8 cellular contexts compared by ENCODE assay signal in genomic region chr1:16636551-16637195, GRCh38. TPM values are rescaled to one million over a fixed set of nuclear protein-coding genes. Genes with fewer than 3 reads are reported as not detected.
DNase-seq lines count a peak whose midpoint lies in the region; ATAC-seq and TF ChIP-seq lines count a peak whose summit lies in the region.
"Not testable (repeated sequence)": the region's sequence is repeated elsewhere in the genome, so short reads cannot be mapped to it uniquely, and the experiment has no call there.
"Had no signal": no experiment of that assay in that cellular context is flagged by ENCODE, and none has a peak within 500 bp of the region (broad histone marks: within the 10 kb centered on the region; RNA-seq: fewer than 3 reads in every experiment).

No MANE protein-coding gene starts in this region.

- H4K8ac ChIP-seq in trophoblast cell (ENCODE audit: low read depth, low read length) = not testable (repeated sequence)

- H3K9me3 Mint-ChIP-seq in WTC11 = not testable (repeated sequence)

- H3K4me2 ChIP-seq in trophoblast cell (ENCODE audit: low read length) = not testable (repeated sequence)

- not testable (repeated sequence) for H2BK120ac ChIP-seq in trophoblast cell (ENCODE audit: insufficient read depth, low read length, poor library complexity)

- peak; percentile 9 for DNase-seq in WTC11 (ENCODE audit: low spot score)
- peak; percentile 63 for DNase-seq in activated effector memory CD4-positive, alpha-beta T cell treated with anti-CD3 and anti-CD28 coated beads, Interleukin-2, amount 50 U/mL, for 16 hours
- peak; percentile 23 to 51 for DNase-seq in breast epithelium (ENCODE audit: low spot score in 2 of 2)
- peak; percentile 75 for DNase-seq in cardiac septum (ENCODE audit: low spot score)
- DNase-seq in lower leg skin (ENCODE audit: low spot score in 2 of 2) = peak; percentile 13 to 91
- not testable (repeated sequence) for DNase-seq in trophoblast cell
- DNase-seq in suprapubic skin (ENCODE audit: low spot score in 2 of 2) = peak; percentile 69 to 79

- H2AFZ ChIP-seq in trophoblast cell (ENCODE audit: insufficient read depth, low read length, poor library complexity) = not testable (repeated sequence)

- not testable (repeated sequence) for H3K27ac ChIP-seq in breast epithelium; trophoblast cell (ENCODE audit: low read depth, low read length); suprapubic skin

- H3K27me3 ChIP-seq in breast epithelium; trophoblast cell (ENCODE audit: insufficient read depth, low read length); suprapubic skin: not testable (repeated sequence)

- H3K9ac ChIP-seq in trophoblast cell (ENCODE audit: low read length) = not testable (repeated sequence)

- H3K4me1 Mint-ChIP-seq in WTC11 = not testable (repeated sequence)

- not testable (repeated sequence) for H4K91ac ChIP-seq in trophoblast cell (ENCODE audit: low read depth, low read length)

- not testable (repeated sequence) for H3K23ac ChIP-seq in trophoblast cell (ENCODE audit: low read length)

- intact Hi-C loops in breast epithelium (cut with DNase I; ENCODE audit: low total_unique reads); cardiac septum (cut with DNase I); lower leg skin (cut with DNase I; ENCODE audit: low total_unique reads): not testable (repeated sequence)

- POLR2A ChIA-PET in WTC11 (lab: Charles Lee) = not testable (repeated sequence)

- H4K12ac ChIP-seq in trophoblast cell (ENCODE audit: low read depth, low read length) = not testable (repeated sequence)

- H3K36me3 ChIP-seq in breast epithelium = not testable (repeated sequence)
- H3K36me3 ChIP-seq in trophoblast cell (ENCODE audit: control insufficient read depth in 1 of 2, insufficient read depth in 2 of 2, low read length in 2 of 2) (peaks cover 15 to 20% of the 10 kb centered on the region in 2 experiments), suprapubic skin (peaks cover 25% of the 10 kb centered on the region)

- not testable (repeated sequence) for H3K4ac ChIP-seq in trophoblast cell (ENCODE audit: low read depth, low read length)

- not testable (repeated sequence) for H3K4me1 ChIP-seq in breast epithelium; trophoblast cell (ENCODE audit: control insufficient read depth in 1 of 2, insufficient read depth in 2 of 2, low read length in 2 of 2); suprapubic skin

- not testable (repeated sequence) for H2BK5ac ChIP-seq in trophoblast cell (ENCODE audit: low read depth, low read length, poor library complexity)

- not testable (repeated sequence) for H2AK5ac ChIP-seq in trophoblast cell (ENCODE audit: low read length)

- not testable (repeated sequence) for ATAC-seq in WTC11

- H3K79me1 ChIP-seq in trophoblast cell (ENCODE audit: low read length) = not testable (repeated sequence)

- TF ChIP-seq EP300 in suprapubic skin (IDR thresholded peaks at IDR 0.05) = not testable (repeated sequence)

- H3K79me2 ChIP-seq in trophoblast cell (ENCODE audit: control insufficient read depth, insufficient read depth, low read length, poor library complexity) = not testable (repeated sequence)

- H2BK12ac ChIP-seq in trophoblast cell (ENCODE audit: low read length) = not testable (repeated sequence)

- H3K27me3 Mint-ChIP-seq in WTC11 (ENCODE audit: low read depth) = not testable (repeated sequence)

- not testable (repeated sequence) for H3K4me3 ChIP-seq in breast epithelium; lower leg skin (ENCODE audit: low read depth, poor library complexity, severe bottlenecking); trophoblast cell (ENCODE audit: low read depth, low read length); suprapubic skin

- peaks cover 12% of the 10 kb centered on the region for H3K36me3 Mint-ChIP-seq in WTC11

- CTCF ChIA-PET in WTC11 (lab: Charles Lee) = interaction anchor here (2.2 kb wide), 1 partner anchor 16 kb away, joined by 9 read pairs; no protein-coding TSS in a partner anchor

- H3K18ac ChIP-seq in trophoblast cell (ENCODE audit: low read length) = peak overlapping the region; percentile 37

- not testable (repeated sequence) for H3K27ac Mint-ChIP-seq in WTC11

- not testable (repeated sequence) for H3K14ac ChIP-seq in trophoblast cell (ENCODE audit: low read length)

- not testable (repeated sequence) for TF ChIP-seq CTCF in WTC11 (IDR thresholded peaks at IDR 0.05); breast epithelium (IDR thresholded peaks at IDR 0.05); lower leg skin (IDR thresholded peaks at IDR 0.05); suprapubic skin (IDR thresholded peaks at IDR 0.05)

- 84 to 91% methylated on average over 10 of the region's 10 CpGs for WGBS in lower leg skin, 2 donors
- no CpG with 5 or more reads among the region's 10 CpGs for WGBS in trophoblast cell (ENCODE audit: extremely low coverage, insufficient coverage, insufficient read length)
- 85% methylated on average over 10 of the region's 10 CpGs for WGBS in suprapubic skin

- not testable (repeated sequence) for H3K9me3 ChIP-seq in breast epithelium; trophoblast cell (ENCODE audit: insufficient read depth, low read depth, low read length); suprapubic skin

- not testable (repeated sequence) for TF ChIP-seq POLR2A in breast epithelium (IDR thresholded peaks at IDR 0.05); lower leg skin (IDR thresholded peaks at IDR 0.05); suprapubic skin (IDR thresholded peaks at IDR 0.05)

- not testable (repeated sequence) for H3K4me3 Mint-ChIP-seq in WTC11

RNA-seq across cellular contexts. Expression of gene NBPF1, which starts 23.3 kb away (rescaled TPM):
- 17.5 to 18.3 TPM (median 17.9 TPM) in 3 replicates for total RNA-seq in WTC11 (2021)
- 10 to 100 TPM; 36.7 to 53.9 (median 42.7) TPM for total RNA-seq in breast epithelium
- 12.6 TPM for total RNA-seq in cardiac septum
- total RNA-seq in lower leg skin = 10 to 100 TPM in 3 of 4 donors, 1 to 10 TPM in 1; 8.2 to 19.8 (median 14.7) TPM
- polyA plus RNA-seq in trophoblast cell (2013) = 10.5 and 10.8 TPM in 2 replicates
- 10 to 100 TPM; 12.9 to 49.1 (median 23.8) TPM for total RNA-seq in suprapubic skin

RNA-seq across cellular contexts. Expression of gene RNU1-3, which starts 30.1 kb away (rescaled TPM):
- total RNA-seq in WTC11 (2021) = 1,028 to 1,267 TPM (median 1,197 TPM) in 3 replicates
- under 1 TPM; under 0.01 TPM for total RNA-seq in breast epithelium
- total RNA-seq in cardiac septum = 6,195 TPM
- under 1 TPM in 3 of 4 donors, not detected in 1; under 0.01 TPM for total RNA-seq in lower leg skin
- polyA plus RNA-seq in trophoblast cell (2013) = not detected in 2 replicates
- total RNA-seq in suprapubic skin = under 1 TPM; under 0.01 TPM
- polyA plus RNA-seq: adipose tissue had no signal

Comparison
In these comparisons a context has a peak if more than half of its experiments do, and no peak if none do; other contexts are left out.
1. RNA of gene RNU1-3, which starts 30.1 kb away (total RNA-seq): 6,195 TPM in cardiac septum (single experiment) and 1,028 to 1,267 TPM in WTC11; under 0.01 TPM in breast epithelium, under 0.01 TPM in lower leg skin and under 0.01 TPM in suprapubic skin; every median in the first group is over 1,000 times any median in the second.